ENCODE assay signal across 21 cellular contexts in genomic region chr13:109241160-109241559, GRCh38.
"Had no signal": no experiment of that assay in that cellular context is flagged by ENCODE, and none has a peak within 500 bp of the region (broad histone marks: within the 10 kb centered on the region; RNA-seq: fewer than 3 reads in every experiment).

No MANE protein-coding gene starts in this region.

- H3K36me3 ChIP-seq: gastroesophageal sphincter, neutrophil, pancreas, upper lobe of left lung had no signal

- H3K4me1 ChIP-seq: pancreas had no signal

- H3K27ac ChIP-seq: neutrophil, pancreas, testis, upper lobe of left lung, VCaP had no signal

- H3K9me3 Mint-ChIP-seq: activated naive CD4-positive, alpha-beta T cell treated with anti-CD3 and anti-CD28 coated beads, Interleukin-2, amount 50 U/mL, for 24 hours; endodermal cell; natural killer cell; stimulated activated memory B cell treated with anti-CD40 and anti-IgM and Interleukin-4, amounts not matched to agents 10 μg/mL and 1 μg/mL and 100 μg/mL, for 72 hours had no signal

- ATAC-seq: activated T-cell treated with anti-CD3 and anti-CD28 coated beads, Interleukin-2, amount 50 U/mL, for 72 hours; gastroesophageal sphincter; natural killer cell; pancreas; sciatic nerve; stimulated activated memory B cell treated with anti-CD40 and anti-IgM and Interleukin-4, amounts not matched to agents 10 μg/mL and 1 μg/mL and 100 μg/mL, for 72 hours had no signal

- H3K9me3 ChIP-seq: gastroesophageal sphincter, neutrophil, pancreas, testis, upper lobe of left lung had no signal

- H3K4me3 Mint-ChIP-seq: activated naive CD4-positive, alpha-beta T cell treated with anti-CD3 and anti-CD28 coated beads, Interleukin-2, amount 50 U/mL, for 24 hours; activated T-cell treated with anti-CD3 and anti-CD28 coated beads, Interleukin-2, amount 50 U/mL, for 72 hours; endodermal cell; immature natural killer cell; natural killer cell; stimulated activated memory B cell treated with anti-CD40 and anti-IgM and Interleukin-4, amounts not matched to agents 10 μg/mL and 1 μg/mL and 100 μg/mL, for 72 hours had no signal

- DNase-seq: activated CD4-positive, alpha-beta T cell treated with anti-CD3 and anti-CD28 coated beads, Interleukin-2, amount 50 U/mL, for 4 hours; activated CD4-positive, CD25-positive, alpha-beta regulatory T cell treated with anti-CD3 and anti-CD28 coated beads, Interleukin-2, amount 50 U/mL, for 72 hours; activated gamma-delta T cell; activated T-cell treated with anti-CD3 and anti-CD28 coated beads, Interleukin-2, amount 50 U/mL, for 72 hours; endodermal cell; immature natural killer cell; kidney glomerular epithelial cell; mesendoderm; natural killer cell; pancreas; stimulated activated CD4-positive, alpha-beta T cell treated with anti-CD3 and anti-CD28 coated beads, Interleukin-4, amount 100 ng/mL, for 4 hours; T-helper 2 cell; testis; upper lobe of left lung had no signal

- H3K27ac Mint-ChIP-seq: activated naive CD4-positive, alpha-beta T cell treated with anti-CD3 and anti-CD28 coated beads, Interleukin-2, amount 50 U/mL, for 24 hours; activated T-cell treated with anti-CD3 and anti-CD28 coated beads, Interleukin-2, amount 50 U/mL, for 72 hours; endodermal cell; immature natural killer cell; natural killer cell; stimulated activated memory B cell treated with anti-CD40 and anti-IgM and Interleukin-4, amounts not matched to agents 10 μg/mL and 1 μg/mL and 100 μg/mL, for 72 hours had no signal

- H3K36me3 Mint-ChIP-seq: activated naive CD4-positive, alpha-beta T cell treated with anti-CD3 and anti-CD28 coated beads, Interleukin-2, amount 50 U/mL, for 24 hours; immature natural killer cell; natural killer cell; stimulated activated memory B cell treated with anti-CD40 and anti-IgM and Interleukin-4, amounts not matched to agents 10 μg/mL and 1 μg/mL and 100 μg/mL, for 72 hours had no signal

- H3K4me3 ChIP-seq: gastroesophageal sphincter, pancreas, testis, upper lobe of left lung had no signal

- H3K27me3 ChIP-seq: gastroesophageal sphincter, neutrophil, pancreas, testis, upper lobe of left lung had no signal

- H3K4me1 Mint-ChIP-seq: activated naive CD4-positive, alpha-beta T cell treated with anti-CD3 and anti-CD28 coated beads, Interleukin-2, amount 50 U/mL, for 24 hours; natural killer cell; stimulated activated memory B cell treated with anti-CD40 and anti-IgM and Interleukin-4, amounts not matched to agents 10 μg/mL and 1 μg/mL and 100 μg/mL, for 72 hours had no signal

- FAIRE-seq: bronchial epithelial cell, pancreas had no signal
